11 cellular contexts compared by ENCODE assay signal in genomic region chr1:205258313-205259176, GRCh38. TPM values are rescaled to one million over a fixed set of nuclear protein-coding genes. Genes with fewer than 3 reads are reported as not detected.
DNase-seq lines count a peak whose midpoint lies in the region; ATAC-seq and TF ChIP-seq lines count a peak whose summit lies in the region.
"Had no signal": no experiment of that assay in that cellular context is flagged by ENCODE, and none has a peak within 500 bp of the region (broad histone marks: within the 10 kb centered on the region; RNA-seq: fewer than 3 reads in every experiment).

No MANE protein-coding gene starts in this region.

- H3K27me3 Mint-ChIP-seq in activated T-helper 17 cell treated with anti-CD3 and anti-CD28 coated beads, Interleukin-2, amount 50 U/mL, for 72 hours: no peaks in the 10 kb centered on the region
- H3K27me3 Mint-ChIP-seq: IgD-negative memory B cell had no signal

- no peak overlapping the region for H3K4me3 ChIP-seq in AG10803 (ENCODE audit: low read length)
- no peak overlapping the region for H3K4me3 ChIP-seq in mesenchymal stem cell (ENCODE audit: insufficient read depth in 1 of 2, low read depth in 1 of 2, low read length in 2 of 2)

- TF ChIP-seq EP300 in Ishikawa (IDR thresholded peaks at IDR 0.05; ENCODE audit: borderline replicate concordance): no peak

- no peaks in the 10 kb centered on the region for H3K36me3 ChIP-seq in mesenchymal stem cell (ENCODE audit: control insufficient read depth in 1 of 2, insufficient read depth in 2 of 2, low read depth in 1 of 2, low read length in 2 of 2)

- H2BK15ac ChIP-seq in mesenchymal stem cell (ENCODE audit: low read depth, poor library complexity, severe bottlenecking): no peak overlapping the region

- H3K9me3 Mint-ChIP-seq in activated T-helper 17 cell treated with anti-CD3 and anti-CD28 coated beads, Interleukin-2, amount 50 U/mL, for 72 hours: no peaks in the 10 kb centered on the region
- H3K9me3 Mint-ChIP-seq: IgD-negative memory B cell had no signal

- no peak overlapping the region for H3K23ac ChIP-seq in mesenchymal stem cell (ENCODE audit: low read length in 2 of 2)

- peaks cover 29% of the 10 kb centered on the region for H3K4me1 ChIP-seq in mesenchymal stem cell (ENCODE audit: control insufficient read depth, insufficient read depth, low read depth, low read length)
- H3K4me1 ChIP-seq: Caco-2 had no signal

- no peak for TF ChIP-seq RAD21 in Ishikawa (IDR thresholded peaks at IDR 0.05; ENCODE audit: low read depth)

- H2AFZ ChIP-seq in mesenchymal stem cell (ENCODE audit: low read depth, low read length): no peak overlapping the region

- DNase-seq in AG10803 (ENCODE audit: low read depth) (peak; percentile 35), brain pericyte (ENCODE audit: low read depth, low spot score) (peak; percentile 54), mesenchymal stem cell (peak; percentile 76), GF-D8 (lab: John Stamatoyannopoulos, UW) (no peak)
- DNase-seq in activated CD4-positive, alpha-beta T cell treated with anti-CD3 and anti-CD28 coated beads, Interleukin-2, amount 50 U/mL, for 4 hours: no peak
- DNase-seq: activated T-cell treated with anti-CD3 and anti-CD28 coated beads for 4 hours, Caco-2 had no signal

- peak overlapping the region; percentile 66 for H3K27ac ChIP-seq in mesenchymal stem cell (ENCODE audit: low read length, poor library complexity, severe bottlenecking)

- WGBS in mesenchymal stem cell: 50% methylated on average over 11 of the region's 13 CpGs

- H3K9me3 ChIP-seq in mesenchymal stem cell (ENCODE audit: control insufficient read depth, low read length): no peaks in the 10 kb centered on the region
- H3K9me3 ChIP-seq: Caco-2 had no signal

- peak overlapping the region; percentile 80 for H4K8ac ChIP-seq in mesenchymal stem cell (ENCODE audit: low read length)

- H3K18ac ChIP-seq in mesenchymal stem cell (ENCODE audit: low read depth in 1 of 2, low read length in 2 of 2): peak overlapping the region; percentile 68 to 73

- no peak for TF ChIP-seq CTCF in AG10803 (conservative IDR thresholded peaks at IDR 0.05; ENCODE audit: low read length)

- H3K4me1 Mint-ChIP-seq in activated T-helper 17 cell treated with anti-CD3 and anti-CD28 coated beads, Interleukin-2, amount 50 U/mL, for 72 hours: peaks cover 5% of the 10 kb centered on the region

- H2BK5ac ChIP-seq in mesenchymal stem cell (ENCODE audit: low read depth, low read length, poor library complexity, severe bottlenecking): no peak overlapping the region

- no peaks in the 10 kb centered on the region for H3K36me3 Mint-ChIP-seq in activated T-helper 17 cell treated with anti-CD3 and anti-CD28 coated beads, Interleukin-2, amount 50 U/mL, for 72 hours (ENCODE audit: low read depth)
- H3K36me3 Mint-ChIP-seq: IgD-negative memory B cell had no signal

- H3K27ac Mint-ChIP-seq in activated T-helper 17 cell treated with anti-CD3 and anti-CD28 coated beads, Interleukin-2, amount 50 U/mL, for 72 hours: no peak overlapping the region
- H3K27ac Mint-ChIP-seq: IgD-negative memory B cell had no signal

- no peak overlapping the region for H3K4me2 ChIP-seq in mesenchymal stem cell (ENCODE audit: low read length, poor library complexity, severe bottlenecking)

- peak overlapping the region; percentile 10 for H4K91ac ChIP-seq in mesenchymal stem cell (ENCODE audit: low read length)

- peak overlapping the region; percentile 63 for H3K9ac ChIP-seq in mesenchymal stem cell (ENCODE audit: low read length)

- no peak overlapping the region for H3K14ac ChIP-seq in mesenchymal stem cell (ENCODE audit: low read length in 2 of 2)

- H3K79me1 ChIP-seq in mesenchymal stem cell (replicated peaks; ENCODE audit: low read length, poor library complexity, severe bottlenecking): no peaks in the 10 kb centered on the region

- H3K4me3 Mint-ChIP-seq in activated T-helper 17 cell treated with anti-CD3 and anti-CD28 coated beads, Interleukin-2, amount 50 U/mL, for 72 hours: no peak overlapping the region
- H3K4me3 Mint-ChIP-seq: IgD-negative memory B cell had no signal

- peak overlapping the region; percentile 1 for H2AK5ac ChIP-seq in mesenchymal stem cell (ENCODE audit: low read length, severe bottlenecking)

- peak overlapping the region; percentile 71 to 89 for H2BK12ac ChIP-seq in mesenchymal stem cell (ENCODE audit: low read length in 2 of 2)

- no peak for ATAC-seq in HG02759 (IDR thresholded peaks at IDR 0.05; ENCODE audit: unreplicated experiment)
- no peak for ATAC-seq in activated T-helper 17 cell treated with anti-CD3 and anti-CD28 coated beads, Interleukin-2, amount 50 U/mL, for 72 hours (replicated peaks)

- H3K4ac ChIP-seq in mesenchymal stem cell (ENCODE audit: low read depth in 1 of 2, low read length in 2 of 2): peak overlapping the region; percentile 52 to 59

- H3K27me3 ChIP-seq in mesenchymal stem cell (ENCODE audit: control insufficient read depth in 1 of 2, insufficient read depth in 1 of 2, low read length in 2 of 2): no peaks in the 10 kb centered on the region

- peak overlapping the region; percentile 42 for H2BK120ac ChIP-seq in mesenchymal stem cell (ENCODE audit: low read depth, low read length)

TF ChIP-seq in Ishikawa, 13 proteins besides CTCF, POLR2A, EP300 and RAD21:
- TF ChIP-seq FOXM1 (IDR thresholded peaks at IDR 0.05; ENCODE audit: borderline replicate concordance, low read depth) (no peak), USF1 (IDR thresholded peaks at IDR 0.05) (0 out of 2 replicates have a peak, but pooled peaks have one; percentile 10), YY1 (IDR thresholded peaks at IDR 0.05; ENCODE audit: low read depth) (no peak), REST (IDR thresholded peaks at IDR 0.05; ENCODE audit: low read depth) (no peak), TCF12 (IDR thresholded peaks at IDR 0.05; ENCODE audit: low read depth) (no peak), CREB1 (IDR thresholded peaks at IDR 0.05; ENCODE audit: low read depth) (no peak), NFIC (IDR thresholded peaks at IDR 0.05) (no peak)

RNA-seq across cellular contexts. Expression of gene TMCC2, which starts 30.8 kb away (rescaled TPM):
- polyA plus RNA-seq in mesenchymal stem cell (2013, experiment 1 of 2): 1.8 TPM
- 1.8 TPM for polyA plus RNA-seq in mesenchymal stem cell (2013, experiment 2 of 2)
- total RNA-seq in activated T-helper 17 cell treated with anti-CD3 and anti-CD28 coated beads, Interleukin-2, amount 50 U/mL, for 72 hours: 1 to 10 TPM; 2.6 to 3.5 TPM

RNA-seq across cellular contexts. Expression of gene DSTYK, which starts 47.0 kb away (rescaled TPM):
- 8.1 TPM for polyA plus RNA-seq in mesenchymal stem cell (2013, experiment 1 of 2)
- polyA plus RNA-seq in mesenchymal stem cell (2013, experiment 2 of 2): 8.0 TPM
- 1 to 10 TPM; 9.8 to 10.0 TPM for total RNA-seq in activated T-helper 17 cell treated with anti-CD3 and anti-CD28 coated beads, Interleukin-2, amount 50 U/mL, for 72 hours

Comparison
In these comparisons a context has a peak if more than half of its experiments do, and no peak if none do; other contexts are left out.
1. DNase-seq: peak in AG10803 (single experiment), brain pericyte (single experiment) and mesenchymal stem cell (single experiment); none in GF-D8 (single experiment) and activated CD4-positive, alpha-beta T cell treated with anti-CD3 and anti-CD28 coated beads, Interleukin-2, amount 50 U/mL, for 4 hours (0 of 2).